28 cellular contexts compared by ENCODE assay signal in the genomic region with DNA sequence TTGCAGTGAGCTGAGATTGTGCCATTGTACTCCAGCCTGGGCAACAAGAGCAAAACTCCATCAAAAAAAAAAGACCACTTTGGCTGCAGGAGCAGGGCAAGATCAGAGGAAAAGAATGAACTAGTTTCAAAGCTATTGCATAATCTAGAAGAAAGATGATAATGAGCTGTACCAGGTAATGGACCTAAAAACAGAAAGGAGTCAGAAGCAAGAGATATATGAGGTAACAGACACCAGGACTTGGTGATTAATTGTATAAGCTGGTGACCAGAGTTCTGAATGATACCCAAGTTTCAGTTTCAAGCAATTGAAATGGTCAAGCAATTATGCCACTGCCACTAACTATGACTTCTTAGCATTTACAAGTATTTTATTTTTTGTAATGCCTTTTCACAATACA. TPM values are rescaled to one million over a fixed set of nuclear protein-coding genes. Genes with fewer than 3 reads are reported as not detected.
A peak's percentile ranks its signal among the peaks of the same experiment; 100 is the strongest.
DNase-seq lines count a peak whose midpoint lies in the region; ATAC-seq, FAIRE-seq and TF ChIP-seq lines count a peak whose summit lies in the region.
"Had no signal": no experiment of that assay in that cellular context is flagged by ENCODE, and none has a peak within 500 bp of the region (broad histone marks: within the 10 kb centered on the region; RNA-seq: fewer than 3 reads in every experiment).

No MANE protein-coding gene starts in this region.

- peaks cover 45% of the 10 kb centered on the region for H3K79me2 ChIP-seq in KMS-11 (ENCODE audit: insufficient read depth, low read depth)

- peaks cover 10% of the 10 kb centered on the region for H3K36me3 Mint-ChIP-seq in nephron (ENCODE audit: low read depth)

- peaks cover 28% of the 10 kb centered on the region for H3K4me1 ChIP-seq in KMS-11 (ENCODE audit: low read depth, poor library complexity, severe bottlenecking)
- H3K4me1 ChIP-seq: BE2C had no signal

- ATAC-seq in HG03460 (IDR thresholded peaks at IDR 0.05; ENCODE audit: unreplicated experiment), result no peak
- ATAC-seq: PC-3, Right ventricle myocardium inferior had no signal

- H3K4me3 ChIP-seq in KMS-11 (IDR thresholded peaks at IDR 0.05; ENCODE audit: insufficient read depth, low read depth, low read length) (no peak overlapping the region), bronchial epithelial cell (ENCODE audit: low read depth, low read length) (no peak overlapping the region)

- no peaks in the 10 kb centered on the region for H3K27me3 ChIP-seq in KMS-11 (ENCODE audit: insufficient read depth, low read depth)
- H3K27me3 ChIP-seq in bronchial epithelial cell (ENCODE audit: control insufficient read depth, insufficient read depth, low read length), result no peaks in the 10 kb centered on the region
- H3K27me3 ChIP-seq: BE2C had no signal

- no peak overlapping the region for H3K9ac ChIP-seq in KMS-11

- H3K4me1 Mint-ChIP-seq in nephron, result peaks cover 8% of the 10 kb centered on the region

- no peaks in the 10 kb centered on the region for H4K20me1 ChIP-seq in KMS-11 (ENCODE audit: insufficient read depth)

- no peaks in the 10 kb centered on the region; the same call in 1 of the 2 replicates for H3K36me3 ChIP-seq in KMS-11 (ENCODE audit: insufficient read depth)
- no peaks in the 10 kb centered on the region for H3K36me3 ChIP-seq in bronchial epithelial cell (ENCODE audit: control insufficient read depth, insufficient read depth, low read length)

- H3K27ac ChIP-seq in KMS-11, result no peak overlapping the region

- no peak for FAIRE-seq in bronchial epithelial cell (lab: Jason Lieb, UNC)
- FAIRE-seq: GM12892 had no signal

- peak overlapping the region; percentile 87; the same call in 1 of the 2 replicates for H3K4me2 ChIP-seq in KMS-11

- no peak overlapping the region for H2AFZ ChIP-seq in KMS-11 (ENCODE audit: low read depth)

- TF ChIP-seq CTCF in KMS-11 (conservative IDR thresholded peaks at IDR 0.05; ENCODE audit: low read depth, low read length) (no peak), bronchial epithelial cell (IDR thresholded peaks at IDR 0.05; ENCODE audit: insufficient read depth, low read length, severe bottlenecking) (no peak), nephron (IDR thresholded peaks at IDR 0.05; ENCODE audit: unreplicated experiment in 3 of 3) (no peak)

- no peaks in the 10 kb centered on the region for H3K27me3 Mint-ChIP-seq in nephron (ENCODE audit: low read depth)
- H3K27me3 Mint-ChIP-seq: CD8-positive, alpha-beta memory T cell had no signal

- peak overlapping the region in 2 of 3 experiments; percentile 15 to 47 for H3K4me3 Mint-ChIP-seq in nephron
- H3K4me3 Mint-ChIP-seq: CD14-positive monocyte had no signal

- H3K9me3 Mint-ChIP-seq in nephron, result no peaks in the 10 kb centered on the region
- H3K9me3 Mint-ChIP-seq: CD14-positive monocyte; CD8-positive, alpha-beta memory T cell had no signal

- DNase-seq in SIG-M5 treated with dmso at 0.1 percent for 504 hours (lab: John Stamatoyannopoulos, UW; ENCODE audit: unreplicated experiment) (peak; percentile 4), SIG-M5 (lab: John Stamatoyannopoulos, UW) (no peak), bronchial epithelial cell (ENCODE audit: low read depth) (peak; percentile 23), ureter (ENCODE audit: low spot score) (no peak), NOMO-1 treated with DMSO at 0.1 percent for 48 hours (lab: John Stamatoyannopoulos, UW; ENCODE audit: unreplicated experiment) (no peak)
- DNase-seq: 8988T; ACHN; BE2C; CD8-positive, alpha-beta memory T cell; DMS79 treated with DMSO at 0.1 percent for 48 hours; GF-D8; H7; KG1; NCI-H1105; NCI-H1436 treated with DMSO at 0.1 percent for 48 hours; NCI-H187 treated with DMSO at 0.1 percent for 48 hours; NCI-H2171 treated with DMSO at 0.1 percent for 48 hours; NCI-H345; NCI-H510A treated with DMSO at 0.1 percent for 48 hours; PC-3 had no signal

- no peak overlapping the region for H3K27ac Mint-ChIP-seq in nephron
- H3K27ac Mint-ChIP-seq: CD14-positive monocyte had no signal

RNA-seq across cellular contexts. Expression of gene POLQ, which starts 2.9 kb away (rescaled TPM):
- total RNA-seq in bronchial epithelial cell (0.79 and 1.3 TPM in 2 replicates), ureter (0.83 TPM)

RNA-seq across cellular contexts. Expression of gene ARGFX, which starts 24.8 kb away (rescaled TPM):
- not detected in 2 replicates for total RNA-seq in bronchial epithelial cell
- total RNA-seq in ureter, result not detected
- total RNA-seq: CD8-positive, alpha-beta memory T cell; H7; PC-3; Right ventricle myocardium inferior; RPMI7951; SK-MEL-5 had no signal

RNA-seq across cellular contexts. Expression of gene FBXO40, which starts 50.3 kb away (rescaled TPM):
- not detected in 2 replicates for total RNA-seq in bronchial epithelial cell
- total RNA-seq in ureter, result 0.23 TPM
- total RNA-seq: CD8-positive, alpha-beta memory T cell; PC-3 had no signal

Comparison
In these comparisons a context has a peak if more than half of its experiments do, and no peak if none do; other contexts are left out.
1. DNase-seq: peak in SIG-M5 treated with dmso at 0.1 percent for 504 hours (single experiment) and bronchial epithelial cell (single experiment); none in SIG-M5 (single experiment), ureter (single experiment) and NOMO-1 treated with DMSO at 0.1 percent for 48 hours (single experiment).